20 cellular contexts compared by ENCODE assay signal in the genomic region with DNA sequence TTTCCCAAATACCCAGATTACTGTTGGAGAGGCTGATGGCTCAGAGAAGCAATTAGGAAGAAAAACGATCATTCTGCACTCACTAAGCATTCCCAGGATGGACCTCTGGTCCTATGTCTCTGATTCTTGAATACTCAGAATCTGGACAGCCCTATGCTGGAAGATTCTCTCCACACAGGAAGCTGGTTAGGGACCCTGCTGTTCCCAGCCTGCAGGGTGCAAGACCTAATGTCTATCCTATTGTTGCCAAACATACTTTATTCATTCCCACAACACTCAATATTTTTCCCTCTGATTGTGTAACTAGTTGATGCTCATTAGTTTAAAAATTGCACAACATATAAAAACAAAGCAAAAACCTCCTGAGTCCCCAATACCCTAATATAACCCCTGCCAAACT.
DNase-seq lines count a peak whose midpoint lies in the region; ATAC-seq, FAIRE-seq and TF ChIP-seq lines count a peak whose summit lies in the region.
"Had no signal": no experiment of that assay in that cellular context is flagged by ENCODE, and none has a peak within 500 bp of the region (broad histone marks: within the 10 kb centered on the region; RNA-seq: fewer than 3 reads in every experiment).

No MANE protein-coding gene starts in this region.

- H3K4me1 ChIP-seq in left ventricle myocardium inferior, result no peaks in the 10 kb centered on the region
- no peaks in the 10 kb centered on the region for H3K4me1 ChIP-seq in heart left ventricle
- peaks cover 9% of the 10 kb centered on the region for H3K4me1 ChIP-seq in upper lobe of right lung

- H3K36me3 ChIP-seq in left ventricle myocardium inferior, result no peaks in the 10 kb centered on the region
- H3K36me3 ChIP-seq in heart left ventricle, result no peaks in the 10 kb centered on the region
- no peaks in the 10 kb centered on the region for H3K36me3 ChIP-seq in upper lobe of right lung

- no peak overlapping the region for H3K4me3 Mint-ChIP-seq in glutamatergic neuron (ENCODE audit: unreplicated experiment)
- no peak overlapping the region for H3K4me3 Mint-ChIP-seq in activated naive CD4-positive, alpha-beta T cell treated with anti-CD3 and anti-CD28 coated beads, Interleukin-2, amount 10 ng/mL, durations not matched to agents 7 days and 5 days
- H3K4me3 Mint-ChIP-seq: B cell; CD4-positive, alpha-beta T cell; HFFc6 had no signal

- peaks cover 5% of the 10 kb centered on the region for H3K27me3 Mint-ChIP-seq in glutamatergic neuron (ENCODE audit: unreplicated experiment)
- no peaks in the 10 kb centered on the region for H3K27me3 Mint-ChIP-seq in activated naive CD4-positive, alpha-beta T cell treated with anti-CD3 and anti-CD28 coated beads, Interleukin-2, amount 10 ng/mL, durations not matched to agents 7 days and 5 days
- H3K27me3 Mint-ChIP-seq: B cell; CD4-positive, alpha-beta T cell had no signal

- no peak for DNase-seq in left ventricle myocardium inferior
- no peak for DNase-seq in heart left ventricle
- DNase-seq in HTR-8/SVneo (ENCODE audit: insufficient read length, low spot score), result no peak
- no peak for DNase-seq in glutamatergic neuron
- DNase-seq in upper lobe of right lung, result no peak
- no peak for DNase-seq in activated CD4-positive, CD25-positive, alpha-beta regulatory T cell treated with anti-CD3 and anti-CD28 coated beads, Interleukin-2, amount 50 U/mL, for 72 hours
- no peak for DNase-seq in activated naive CD4-positive, alpha-beta T cell treated with anti-CD3 and anti-CD28 coated beads, Interleukin-2, amount 10 ng/mL, durations not matched to agents 7 days and 5 days
- DNase-seq in GM12891 (ENCODE audit: insufficient read length, low spot score), result no peak
- DNase-seq: C1 segment of cervical spinal cord; Calu3; CD4-positive, alpha-beta T cell; DMS 273 treated with DMSO at 0.1 percent for 48 hours; GOT3; HCEC 1CT; HFFc6; IMR-90 had no signal

- H3K27ac ChIP-seq in left ventricle myocardium inferior (replicated peaks) (peak overlapping the region; percentile 38), heart left ventricle (no peak overlapping the region), upper lobe of right lung (no peak overlapping the region)
- H3K27ac ChIP-seq: HL-60 had no signal

- FAIRE-seq in HTR-8/SVneo (lab: Jason Lieb, UNC) (peak; percentile 13), GM12891 (lab: Jason Lieb, UNC) (no peak)
- FAIRE-seq: GM12878, GM19239 had no signal

- ATAC-seq in heart left ventricle (no peak), upper lobe of right lung (peak; percentile 68)
- ATAC-seq: GM12878 had no signal

- intact Hi-C loops in left ventricle myocardium inferior (cut with micrococcal nuclease) (no loop called here), heart left ventricle (cut with DNase I) (no loop called here), upper lobe of right lung (cut with DNase I) (no loop called here)

- H3K4me1 Mint-ChIP-seq in glutamatergic neuron (ENCODE audit: low read depth, unreplicated experiment), result peaks cover 16% of the 10 kb centered on the region
- H3K4me1 Mint-ChIP-seq in activated naive CD4-positive, alpha-beta T cell treated with anti-CD3 and anti-CD28 coated beads, Interleukin-2, amount 10 ng/mL, durations not matched to agents 7 days and 5 days, result no peaks in the 10 kb centered on the region
- H3K4me1 Mint-ChIP-seq: B cell had no signal

- TF ChIP-seq POLR2A in heart left ventricle (IDR thresholded peaks at IDR 0.05) (no peak), GM12891 (IDR thresholded peaks at IDR 0.05; ENCODE audit: low read depth, low read length) (no peak)

- H3K27ac Mint-ChIP-seq in glutamatergic neuron (ENCODE audit: unreplicated experiment), result peak overlapping the region; percentile 71
- no peak overlapping the region for H3K27ac Mint-ChIP-seq in activated naive CD4-positive, alpha-beta T cell treated with anti-CD3 and anti-CD28 coated beads, Interleukin-2, amount 10 ng/mL, durations not matched to agents 7 days and 5 days
- H3K27ac Mint-ChIP-seq: B cell; CD4-positive, alpha-beta T cell; HFFc6 had no signal

- H3K27me3 ChIP-seq in left ventricle myocardium inferior (ENCODE audit: low read depth), result no peaks in the 10 kb centered on the region
- no peaks in the 10 kb centered on the region for H3K27me3 ChIP-seq in heart left ventricle
- no peaks in the 10 kb centered on the region for H3K27me3 ChIP-seq in upper lobe of right lung

- peaks cover 5% of the 10 kb centered on the region for H3K9me3 Mint-ChIP-seq in glutamatergic neuron (ENCODE audit: unreplicated experiment)
- H3K9me3 Mint-ChIP-seq in activated naive CD4-positive, alpha-beta T cell treated with anti-CD3 and anti-CD28 coated beads, Interleukin-2, amount 10 ng/mL, durations not matched to agents 7 days and 5 days, result no peaks in the 10 kb centered on the region
- H3K9me3 Mint-ChIP-seq: CD4-positive, alpha-beta T cell had no signal

- H3K4me3 ChIP-seq in left ventricle myocardium inferior (no peak overlapping the region), heart left ventricle (no peak overlapping the region), upper lobe of right lung (no peak overlapping the region)
- H3K4me3 ChIP-seq: GM12878 had no signal

- H3K9me3 ChIP-seq in left ventricle myocardium inferior (replicated peaks) (no peaks in the 10 kb centered on the region), heart left ventricle (no peaks in the 10 kb centered on the region), upper lobe of right lung (no peaks in the 10 kb centered on the region)

- CTCF ChIA-PET in activated naive CD4-positive, alpha-beta T cell treated with anti-CD3 and anti-CD28 coated beads, Interleukin-2, amount 10 ng/mL, durations not matched to agents 7 days and 5 days (lab: Charles Lee), result no interaction called here

- H3K36me3 Mint-ChIP-seq in glutamatergic neuron (ENCODE audit: unreplicated experiment), result no peaks in the 10 kb centered on the region
- no peaks in the 10 kb centered on the region for H3K36me3 Mint-ChIP-seq in activated naive CD4-positive, alpha-beta T cell treated with anti-CD3 and anti-CD28 coated beads, Interleukin-2, amount 10 ng/mL, durations not matched to agents 7 days and 5 days

- 29 to 61% (median 44%) methylated on average over 1 of the region's 1 CpG for WGBS in heart left ventricle, 4 donors

- TF ChIP-seq CTCF in left ventricle myocardium inferior (IDR thresholded peaks at IDR 0.05; ENCODE audit: borderline replicate concordance), result no peak
- no peak for TF ChIP-seq CTCF in heart left ventricle (IDR thresholded peaks at IDR 0.05)
- no peak for TF ChIP-seq CTCF in glutamatergic neuron (IDR thresholded peaks at IDR 0.05; ENCODE audit: partially characterized antibody, unreplicated experiment)
- TF ChIP-seq CTCF in upper lobe of right lung (IDR thresholded peaks at IDR 0.05), result no peak

TF ChIP-seq in GM12891, 5 proteins besides CTCF, POLR2A, EP300 and RAD21:
- TF ChIP-seq PAX5 (IDR thresholded peaks at IDR 0.05; ENCODE audit: insufficient read depth, low read length, severe bottlenecking) (no peak), POLR2AphosphoS5 (IDR thresholded peaks at IDR 0.05; ENCODE audit: low read depth, low read length) (no peak)
